11 cellular contexts compared by ENCODE assay signal in the genomic region with DNA sequence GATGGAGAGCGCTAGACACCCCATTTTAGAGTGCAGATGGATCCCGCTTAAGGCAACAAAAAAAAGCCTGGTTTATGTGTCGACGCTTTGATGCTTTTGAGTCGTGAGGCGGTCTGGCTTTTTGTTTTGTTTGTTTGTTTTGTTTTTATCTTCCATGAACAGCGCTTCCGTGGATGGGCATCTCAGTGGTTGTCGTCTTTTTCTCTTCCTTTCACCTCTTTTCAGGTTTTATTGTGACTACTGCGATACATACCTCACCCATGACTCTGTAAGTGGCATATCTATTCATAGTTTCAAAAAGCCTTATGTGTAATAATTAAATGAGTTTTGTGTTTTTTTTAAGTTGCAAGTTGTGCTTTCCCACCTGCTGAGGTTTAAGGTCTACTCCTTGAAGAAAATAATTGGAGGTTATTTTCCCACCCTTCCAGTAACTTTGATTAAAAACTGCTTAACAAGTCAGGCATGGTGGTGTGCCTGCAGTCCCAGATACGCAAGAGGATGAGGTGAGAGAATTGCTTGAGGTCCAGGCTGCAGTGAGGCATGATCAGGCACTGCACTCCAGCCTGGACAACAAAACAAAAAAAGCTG. TPM values are rescaled to one million over a fixed set of nuclear protein-coding genes. Genes with fewer than 3 reads are reported as not detected.
A peak's percentile ranks its signal among the peaks of the same experiment; 100 is the strongest.
DNase-seq lines count a peak whose midpoint lies in the region; ATAC-seq and TF ChIP-seq lines count a peak whose summit lies in the region.
"Had no signal": no experiment of that assay in that cellular context is flagged by ENCODE, and none has a peak within 500 bp of the region (broad histone marks: within the 10 kb centered on the region; RNA-seq: fewer than 3 reads in every experiment).

No MANE protein-coding gene starts in this region.

- H3K4me3 ChIP-seq in Caco-2 (ENCODE audit: low read depth, low read length): peak overlapping the region; percentile 91
- H3K4me3 ChIP-seq in RWPE2 (ENCODE audit: severe bottlenecking): peak overlapping the region; percentile 56
- peak overlapping the region; percentile 85 for H3K4me3 ChIP-seq in fibroblast of pulmonary artery (replicated peaks; ENCODE audit: low read depth, low read length)
- peak overlapping the region; percentile 76 for H3K4me3 ChIP-seq in psoas muscle

- peaks cover 7% of the 10 kb centered on the region for H3K4me1 Mint-ChIP-seq in Caco-2 (ENCODE audit: low read depth, unreplicated experiment)
- H3K4me1 Mint-ChIP-seq in activated CD4-positive, alpha-beta T cell treated with anti-CD3 and anti-CD28 coated beads, Interleukin-2, amount 10 ng/mL, durations not matched to agents 24 days and 14 days: peaks cover 7% of the 10 kb centered on the region
- H3K4me1 Mint-ChIP-seq in HFFc6 (ENCODE audit: low read depth): no peaks in the 10 kb centered on the region

- H3K27me3 ChIP-seq in Caco-2 (replicated peaks; ENCODE audit: control insufficient read depth, insufficient read depth, low read length) (no peaks in the 10 kb centered on the region), RWPE2 (ENCODE audit: insufficient read depth, poor library complexity, severe bottlenecking) (no peaks in the 10 kb centered on the region), psoas muscle (ENCODE audit: insufficient read depth in 3 of 3, low read length in 2 of 3) (no peaks in the 10 kb centered on the region)

- no peaks in the 10 kb centered on the region for H3K9me3 ChIP-seq in Caco-2
- no peaks in the 10 kb centered on the region for H3K9me3 ChIP-seq in RWPE2 (ENCODE audit: severe bottlenecking)
- no peaks in the 10 kb centered on the region for H3K9me3 ChIP-seq in psoas muscle

- ATAC-seq in RWPE2 (ENCODE audit: low read depth): no peak; the same call in 2 of the 3 replicates
- ATAC-seq in psoas muscle: no peak

- H3K9me3 Mint-ChIP-seq in Caco-2 (ENCODE audit: unreplicated experiment) (no peaks in the 10 kb centered on the region), HFFc6 (no peaks in the 10 kb centered on the region)
- no peaks in the 10 kb centered on the region for H3K9me3 Mint-ChIP-seq in activated CD4-positive, alpha-beta T cell treated with anti-CD3 and anti-CD28 coated beads, Interleukin-2, amount 10 ng/mL, durations not matched to agents 24 days and 14 days
- H3K9me3 Mint-ChIP-seq: activated T-cell treated with anti-CD3 and anti-CD28 coated beads, Interleukin-2, amount 50 U/mL, for 4 hours; immature natural killer cell; stimulated activated effector memory CD8-positive, alpha-beta T cell treated with anti-CD3 and anti-CD28 coated beads, Interleukin-12 subunit alpha, Interleukin-12 subunit beta, amount 100 ng/mL, for 72 hours had no signal

- no peak for TF ChIP-seq CTCF in Caco-2 (IDR thresholded peaks at IDR 0.05; ENCODE audit: insufficient read depth in 1 of 2, low read depth in 1 of 2, low read length in 1 of 2, severe bottlenecking in 1 of 2, unreplicated experiment in 1 of 2)
- TF ChIP-seq CTCF in RWPE2 (IDR thresholded peaks at IDR 0.05; ENCODE audit: poor library complexity, severe bottlenecking): no peak
- no peak for TF ChIP-seq CTCF in fibroblast of pulmonary artery (IDR thresholded peaks at IDR 0.05; ENCODE audit: low read length, missing control alignments)
- TF ChIP-seq CTCF in psoas muscle (IDR thresholded peaks at IDR 0.05): no peak
- TF ChIP-seq CTCF in HFFc6 (IDR thresholded peaks at IDR 0.05): no peak

- H3K36me3 Mint-ChIP-seq in Caco-2 (ENCODE audit: insufficient read depth, unreplicated experiment): peaks cover 22% of the 10 kb centered on the region
- H3K36me3 Mint-ChIP-seq in activated CD4-positive, alpha-beta T cell treated with anti-CD3 and anti-CD28 coated beads, Interleukin-2, amount 10 ng/mL, durations not matched to agents 24 days and 14 days (ENCODE audit: low read depth): peaks cover 18% of the 10 kb centered on the region
- peaks cover 7% of the 10 kb centered on the region; the same call in 1 of the 2 replicates for H3K36me3 Mint-ChIP-seq in HFFc6 (ENCODE audit: low read depth)

- POLR2A ChIA-PET in Caco-2 (lab: Charles Lee): interaction anchor here (0.5 to 1.7 kb wide), 7 partner anchors 12 to 137 kb away, joined by 3 to 12 read pairs (median 5); a partner anchor contains a TSS

- DNase-seq in Caco-2: no peak
- DNase-seq in RWPE2 (ENCODE audit: low spot score): no peak
- DNase-seq in fibroblast of pulmonary artery (ENCODE audit: low read depth): no peak
- no peak for DNase-seq in psoas muscle
- DNase-seq in anterior cingulate cortex (lab: John Stamatoyannopoulos, UW): no peak
- no peak for DNase-seq in stimulated activated CD4-positive, alpha-beta T cell treated with anti-CD3 and anti-CD28 coated beads, Interleukin-12 subunit alpha, Interleukin-12 subunit beta, amount 100 ng/mL, for 4 hours
- DNase-seq in activated CD4-positive, alpha-beta T cell treated with anti-CD3 and anti-CD28 coated beads, Interleukin-2, amount 10 ng/mL, durations not matched to agents 24 days and 14 days: no peak
- DNase-seq in HFFc6: no peak

- peak overlapping the region; percentile 67 for H3K27ac ChIP-seq in RWPE2 (ENCODE audit: poor library complexity, severe bottlenecking)
- H3K27ac ChIP-seq in psoas muscle: peak overlapping the region; percentile 96

- TSS peak; percentile 87 for BruUV-seq in Caco-2 (replicated peaks; lab: Mats Ljungman, UMichigan)

- intact Hi-C loops in Caco-2 (cut with micrococcal nuclease; ENCODE audit: unreplicated experiment) (loop anchor here (2.0 to 5.0 kb wide), 2 partner anchors 35 kb away; a partner anchor contains a TSS), psoas muscle (cut with DNase I) (loop anchor here (1.0 to 5.0 kb wide), 3 partner anchors 60 to 131 kb away; a partner anchor contains a TSS)
- intact Hi-C loops in activated CD4-positive, alpha-beta T cell treated with anti-CD3 and anti-CD28 coated beads, Interleukin-2, amount 10 ng/mL, durations not matched to agents 24 days and 14 days (cut with micrococcal nuclease): loop anchor here (1.0 to 2.0 kb wide), 4 partner anchors 35 to 131 kb away; a partner anchor contains a TSS

- CTCF ChIA-PET in Caco-2 (lab: Charles Lee): interaction anchor here (0.6 to 1.2 kb wide), 3 partner anchors 12 to 100 kb away, joined by 3 to 8 read pairs (median 3); no protein-coding TSS in a partner anchor

- no peak overlapping the region for H3K4me3 Mint-ChIP-seq in Caco-2 (ENCODE audit: unreplicated experiment)
- H3K4me3 Mint-ChIP-seq in activated CD4-positive, alpha-beta T cell treated with anti-CD3 and anti-CD28 coated beads, Interleukin-2, amount 10 ng/mL, durations not matched to agents 24 days and 14 days: no peak overlapping the region
- no peak overlapping the region for H3K4me3 Mint-ChIP-seq in HFFc6
- H3K4me3 Mint-ChIP-seq: activated T-cell treated with anti-CD3 and anti-CD28 coated beads, Interleukin-2, amount 50 U/mL, for 4 hours; stimulated activated effector memory CD8-positive, alpha-beta T cell treated with anti-CD3 and anti-CD28 coated beads, Interleukin-12 subunit alpha, Interleukin-12 subunit beta, amount 100 ng/mL, for 72 hours had no signal

- H3K27me3 Mint-ChIP-seq in Caco-2 (ENCODE audit: insufficient read depth, unreplicated experiment): no peaks in the 10 kb centered on the region
- H3K27me3 Mint-ChIP-seq in activated CD4-positive, alpha-beta T cell treated with anti-CD3 and anti-CD28 coated beads, Interleukin-2, amount 10 ng/mL, durations not matched to agents 24 days and 14 days: no peaks in the 10 kb centered on the region
- H3K27me3 Mint-ChIP-seq in HFFc6 (ENCODE audit: insufficient read depth): no peaks in the 10 kb centered on the region; the same call in 1 of the 2 replicates

- H3K36me3 ChIP-seq in Caco-2 (ENCODE audit: control insufficient read depth, insufficient read depth, low read length) (peaks cover 1% of the 10 kb centered on the region; the same call in 1 of the 2 replicates), RWPE2 (ENCODE audit: low read depth) (peaks cover 28% of the 10 kb centered on the region), psoas muscle (ENCODE audit: insufficient read depth in 1 of 2, low read depth in 1 of 2) (peaks cover 0 to 25% of the 10 kb centered on the region in 2 donors)

- no peak overlapping the region for H3K27ac Mint-ChIP-seq in Caco-2 (ENCODE audit: unreplicated experiment)
- no peak overlapping the region for H3K27ac Mint-ChIP-seq in activated CD4-positive, alpha-beta T cell treated with anti-CD3 and anti-CD28 coated beads, Interleukin-2, amount 10 ng/mL, durations not matched to agents 24 days and 14 days
- H3K27ac Mint-ChIP-seq in HFFc6: no peak overlapping the region
- H3K27ac Mint-ChIP-seq: stimulated activated effector memory CD8-positive, alpha-beta T cell treated with anti-CD3 and anti-CD28 coated beads, Interleukin-12 subunit alpha, Interleukin-12 subunit beta, amount 100 ng/mL, for 72 hours had no signal

- H3K4me1 ChIP-seq in Caco-2: peaks cover 5% of the 10 kb centered on the region; the same call in 1 of the 2 replicates
- peaks cover 2% of the 10 kb centered on the region for H3K4me1 ChIP-seq in RWPE2 (ENCODE audit: insufficient read depth, poor library complexity, severe bottlenecking)
- H3K4me1 ChIP-seq in psoas muscle: peaks cover 10% of the 10 kb centered on the region

- WGBS in psoas muscle, 3 donors: 8 to 9% (median 8%) methylated on average over 11 of the region's 11 CpGs

RNA-seq across cellular contexts. Expression of a gene that starts 0.5 kb away (rescaled TPM):
- total RNA-seq in Caco-2 (2022) (168 and 189 TPM in 2 replicates), psoas muscle (10 to 100 TPM; 77.0 to 97.7 (median 86.3) TPM)
- 100 to 1,000 TPM; 123 to 198 (median 181) TPM for polyA plus RNA-seq in psoas muscle
- 185 TPM in 2 replicates for total RNA-seq in activated CD4-positive, alpha-beta T cell treated with anti-CD3 and anti-CD28 coated beads, Interleukin-2, amount 10 ng/mL, durations not matched to agents 24 days and 14 days
- total RNA-seq in HFFc6 (2021; fragmentation: NEBNext Ultra II Directional; extraction: Animal tissue kit (Norgen Biotek cat#: 25700)): 100 to 1,000 TPM; 132 to 194 (median 161) TPM

RNA-seq across cellular contexts. Expression of a gene that starts 34.1 kb away (rescaled TPM):
- 40.3 and 41.6 TPM in 2 replicates for total RNA-seq in Caco-2 (2022)
- total RNA-seq in psoas muscle: 10 to 100 TPM; 16.5 to 34.7 (median 20.8) TPM
- polyA plus RNA-seq in psoas muscle: 1 to 10 TPM; 4.2 to 9.6 (median 4.5) TPM
- 17.0 and 18.3 TPM in 2 replicates for total RNA-seq in activated CD4-positive, alpha-beta T cell treated with anti-CD3 and anti-CD28 coated beads, Interleukin-2, amount 10 ng/mL, durations not matched to agents 24 days and 14 days
- 1 to 10 TPM; 7.2 to 9.8 (median 8.9) TPM for total RNA-seq in HFFc6 (2021; fragmentation: NEBNext Ultra II Directional; extraction: Animal tissue kit (Norgen Biotek cat#: 25700))
